38 cellular contexts compared by ENCODE assay signal in genomic region chr2:210707900-210708299, GRCh38.
"Had no signal": no experiment of that assay in that cellular context is flagged by ENCODE, and none has a peak within 500 bp of the region (broad histone marks: within the 10 kb centered on the region; RNA-seq: fewer than 3 reads in every experiment).

No MANE protein-coding gene starts in this region.

- H3K27me3 Mint-ChIP-seq: activated naive CD4-positive, alpha-beta T cell treated with anti-CD3 and anti-CD28 coated beads, Interleukin-2, amount 10 ng/mL, durations not matched to agents 7 days and 5 days; activated naive CD4-positive, alpha-beta T cell treated with anti-CD3 and anti-CD28 coated beads, Interleukin-2, amount 50 U/mL, for 24 hours; activated naive CD8-positive, alpha-beta T cell; activated naive CD8-positive, alpha-beta T cell treated with anti-CD3 and anti-CD28 coated beads, Interleukin-2, amount 10 ng/mL, durations not matched to agents 7 days and 5 days; activated naive CD8-positive, alpha-beta T cell treated with anti-CD3 and anti-CD28 coated beads, Interleukin-2, amount 50 U/mL, for 24 hours; activated T-cell treated with anti-CD3 and anti-CD28 coated beads, Interleukin-2, amount 50 U/mL, for 24 hours; brain; central memory CD8-positive, alpha-beta T cell had no signal

- FAIRE-seq: astrocyte, bronchial epithelial cell had no signal

- H3K36me3 Mint-ChIP-seq: activated naive CD4-positive, alpha-beta T cell treated with anti-CD3 and anti-CD28 coated beads, Interleukin-2, amount 10 ng/mL, durations not matched to agents 7 days and 5 days; activated naive CD4-positive, alpha-beta T cell treated with anti-CD3 and anti-CD28 coated beads, Interleukin-2, amount 50 U/mL, for 24 hours; activated naive CD4-positive, alpha-beta T cell treated with anti-CD3 and anti-CD28 coated beads, Interleukin-2, amount 50 U/mL, for 72 hours; activated naive CD8-positive, alpha-beta T cell; activated naive CD8-positive, alpha-beta T cell treated with anti-CD3 and anti-CD28 coated beads, Interleukin-2, amount 10 ng/mL, durations not matched to agents 7 days and 5 days; brain had no signal

- H3K27ac ChIP-seq: adrenal gland, ascending aorta, body of pancreas, brain microvascular endothelial cell, breast epithelium had no signal

- H3K27me3 ChIP-seq: adrenal gland, ascending aorta, body of pancreas, brain microvascular endothelial cell, breast epithelium had no signal

- H3K4me1 Mint-ChIP-seq: activated naive CD4-positive, alpha-beta T cell treated with anti-CD3 and anti-CD28 coated beads, Interleukin-2, amount 10 ng/mL, durations not matched to agents 7 days and 5 days; activated naive CD4-positive, alpha-beta T cell treated with anti-CD3 and anti-CD28 coated beads, Interleukin-2, amount 50 U/mL, for 24 hours; activated naive CD8-positive, alpha-beta T cell treated with anti-CD3 and anti-CD28 coated beads, Interleukin-2, amount 10 ng/mL, durations not matched to agents 7 days and 5 days; activated naive CD8-positive, alpha-beta T cell treated with anti-CD3 and anti-CD28 coated beads, Interleukin-2, amount 50 U/mL, for 24 hours; activated T-helper 17 cell treated with anti-CD3 and anti-CD28 coated beads, Interleukin-2, amount 50 U/mL, for 72 hours; central memory CD8-positive, alpha-beta T cell had no signal

- H3K4me3 ChIP-seq: adrenal gland, ascending aorta, body of pancreas, breast epithelium had no signal

- ATAC-seq: activated naive CD4-positive, alpha-beta T cell treated with anti-CD3 and anti-CD28 coated beads, Interleukin-2, amount 50 U/mL, for 72 hours; activated naive CD8-positive, alpha-beta T cell treated with anti-CD3 and anti-CD28 coated beads, Interleukin-2, amount 50 U/mL, for 24 hours; activated T-cell treated with anti-CD3 and anti-CD28 coated beads, Interleukin-2, amount 50 U/mL, for 4 hours; activated T-cell treated with anti-CD3 and anti-CD28 coated beads, Interleukin-2, amount 50 U/mL, for 72 hours; activated T-helper 17 cell treated with anti-CD3 and anti-CD28 coated beads, Interleukin-2, amount 50 U/mL, for 72 hours; body of pancreas had no signal

- H3K27ac Mint-ChIP-seq: activated naive CD4-positive, alpha-beta T cell treated with anti-CD3 and anti-CD28 coated beads for 36 hours; activated naive CD4-positive, alpha-beta T cell treated with anti-CD3 and anti-CD28 coated beads, Interleukin-2, amount 10 ng/mL, durations not matched to agents 7 days and 5 days; activated naive CD4-positive, alpha-beta T cell treated with anti-CD3 and anti-CD28 coated beads, Interleukin-2, amount 50 U/mL, for 24 hours; activated naive CD4-positive, alpha-beta T cell treated with anti-CD3 and anti-CD28 coated beads, Interleukin-2, amount 50 U/mL, for 72 hours; activated naive CD8-positive, alpha-beta T cell; activated naive CD8-positive, alpha-beta T cell treated with anti-CD3 and anti-CD28 coated beads, Interleukin-2, amount 10 ng/mL, durations not matched to agents 7 days and 5 days; activated naive CD8-positive, alpha-beta T cell treated with anti-CD3 and anti-CD28 coated beads, Interleukin-2, amount 50 U/mL, for 24 hours; activated T-cell treated with anti-CD3 and anti-CD28 coated beads, Interleukin-2, amount 50 U/mL, for 24 hours; activated T-cell treated with anti-CD3 and anti-CD28 coated beads, Interleukin-2, amount 50 U/mL, for 72 hours; activated T-helper 1 cell treated with anti-CD3 and anti-CD28 coated beads, Interleukin-12 subunit alpha, Interleukin-12 subunit beta, Interleukin-2, Interleukin-4 antibody, amounts not matched to agents 30 ng/mL and 10 ng/mL and 1 ng/mL, durations not matched to agents 14 hours and 24 hours and 36 hours; activated T-helper 17 cell treated with anti-CD3 and anti-CD28 coated beads, Interleukin-2, amount 50 U/mL, for 72 hours; activated T-helper 2 cell treated with anti-CD3 and anti-CD28 coated beads, Interferon-gamma antibody, Interleukin-2, Interleukin-4, amounts not matched to agents 10 μg/mL and 5 μg/mL and 100 μg/mL, durations not matched to agents 14 hours and 24 hours and 36 hours; brain had no signal

- H3K4me3 Mint-ChIP-seq: activated naive CD4-positive, alpha-beta T cell treated with anti-CD3 and anti-CD28 coated beads for 36 hours; activated naive CD4-positive, alpha-beta T cell treated with anti-CD3 and anti-CD28 coated beads, Interleukin-2, amount 10 ng/mL, durations not matched to agents 7 days and 5 days; activated naive CD4-positive, alpha-beta T cell treated with anti-CD3 and anti-CD28 coated beads, Interleukin-2, amount 50 U/mL, for 24 hours; activated naive CD8-positive, alpha-beta T cell; activated naive CD8-positive, alpha-beta T cell treated with anti-CD3 and anti-CD28 coated beads, Interleukin-2, amount 10 ng/mL, durations not matched to agents 7 days and 5 days; activated naive CD8-positive, alpha-beta T cell treated with anti-CD3 and anti-CD28 coated beads, Interleukin-2, amount 50 U/mL, for 24 hours; activated T-cell treated with anti-CD3 and anti-CD28 coated beads, Interleukin-2, amount 50 U/mL, for 24 hours; activated T-cell treated with anti-CD3 and anti-CD28 coated beads, Interleukin-2, amount 50 U/mL, for 4 hours; activated T-cell treated with anti-CD3 and anti-CD28 coated beads, Interleukin-2, amount 50 U/mL, for 72 hours; activated T-helper 1 cell treated with anti-CD3 and anti-CD28 coated beads, Interleukin-12 subunit alpha, Interleukin-12 subunit beta, Interleukin-2, Interleukin-4 antibody, amounts not matched to agents 30 ng/mL and 10 ng/mL and 1 ng/mL, durations not matched to agents 14 hours and 24 hours and 36 hours; activated T-helper 17 cell treated with anti-CD3 and anti-CD28 coated beads, Interleukin-2, amount 50 U/mL, for 72 hours; brain; central memory CD8-positive, alpha-beta T cell had no signal

- H3K9me3 Mint-ChIP-seq: activated naive CD4-positive, alpha-beta T cell treated with anti-CD3 and anti-CD28 coated beads for 36 hours; activated naive CD4-positive, alpha-beta T cell treated with anti-CD3 and anti-CD28 coated beads, Interleukin-2, amount 10 ng/mL, durations not matched to agents 7 days and 5 days; activated naive CD8-positive, alpha-beta T cell treated with anti-CD3 and anti-CD28 coated beads, Interleukin-2, amount 10 ng/mL, durations not matched to agents 7 days and 5 days; activated naive CD8-positive, alpha-beta T cell treated with anti-CD3 and anti-CD28 coated beads, Interleukin-2, amount 50 U/mL, for 24 hours; activated T-cell treated with anti-CD3 and anti-CD28 coated beads, Interleukin-2, amount 50 U/mL, for 24 hours; activated T-cell treated with anti-CD3 and anti-CD28 coated beads, Interleukin-2, amount 50 U/mL, for 4 hours; activated T-helper 1 cell treated with anti-CD3 and anti-CD28 coated beads, Interleukin-12 subunit alpha, Interleukin-12 subunit beta, Interleukin-2, Interleukin-4 antibody, amounts not matched to agents 30 ng/mL and 10 ng/mL and 1 ng/mL, durations not matched to agents 14 hours and 24 hours and 36 hours; activated T-helper 17 cell treated with anti-CD3 and anti-CD28 coated beads, Interleukin-2, amount 50 U/mL, for 72 hours; activated T-helper 2 cell treated with anti-CD3 and anti-CD28 coated beads, Interferon-gamma antibody, Interleukin-2, Interleukin-4, amounts not matched to agents 10 μg/mL and 5 μg/mL and 100 μg/mL, durations not matched to agents 14 hours and 24 hours and 36 hours; brain had no signal

- H3K4me1 ChIP-seq: adrenal gland, ascending aorta, breast epithelium had no signal

- DNase-seq: activated effector memory CD4-positive, alpha-beta T cell treated with anti-CD3 and anti-CD28 coated beads, Interleukin-2, amount 50 U/mL, for 16 hours; activated effector memory CD4-positive, alpha-beta T cell treated with Interleukin-2 at 50 U/mL for 16 hours; activated gamma-delta T cell; activated gamma-delta T cell treated with Interleukin-2 at 50 U/mL for 16 hours; activated naive CD4-positive, alpha-beta T cell; activated naive CD4-positive, alpha-beta T cell treated with anti-CD3 and anti-CD28 coated beads for 36 hours; activated naive CD4-positive, alpha-beta T cell treated with anti-CD3 and anti-CD28 coated beads, Interleukin-2, amount 10 ng/mL, durations not matched to agents 7 days and 5 days; activated naive CD4-positive, alpha-beta T cell treated with anti-CD3 and anti-CD28 coated beads, Interleukin-2, amount 50 U/mL, for 16 hours; activated naive CD4-positive, alpha-beta T cell treated with Interleukin-2 at 50 U/mL for 16 hours; activated naive CD8-positive, alpha-beta T cell treated with anti-CD3 and anti-CD28 coated beads, Interleukin-2, amount 10 ng/mL, durations not matched to agents 7 days and 5 days; activated naive CD8-positive, alpha-beta T cell treated with anti-CD3 and anti-CD28 coated beads, Interleukin-2, amount 50 U/mL, for 24 hours; activated T-cell treated with anti-CD3 and anti-CD28 coated beads for 4 hours; activated T-cell treated with anti-CD3 and anti-CD28 coated beads, Interleukin-2, amount 50 U/mL, for 1 hour; activated T-cell treated with anti-CD3 and anti-CD28 coated beads, Interleukin-2, amount 50 U/mL, for 24 hours; activated T-cell treated with anti-CD3 and anti-CD28 coated beads, Interleukin-2, amount 50 U/mL, for 4 hours; activated T-cell treated with anti-CD3 and anti-CD28 coated beads, Interleukin-2, amount 50 U/mL, for 48 hours; activated T-cell treated with anti-CD3 and anti-CD28 coated beads, Interleukin-2, amount 50 U/mL, for 72 hours; adrenal gland; amniotic stem cell; amygdala; anterior cingulate cortex; aorta; body of pancreas; brain microvascular endothelial cell; central memory CD4-positive, alpha-beta T cell; cerebellar nuclear complex had no signal

- H3K9me3 ChIP-seq: adrenal gland, ascending aorta, body of pancreas, breast epithelium had no signal

- H3K36me3 ChIP-seq: adrenal gland, ascending aorta, brain microvascular endothelial cell, breast epithelium had no signal
